19 cellular contexts compared by ENCODE assay signal in the genomic region with DNA sequence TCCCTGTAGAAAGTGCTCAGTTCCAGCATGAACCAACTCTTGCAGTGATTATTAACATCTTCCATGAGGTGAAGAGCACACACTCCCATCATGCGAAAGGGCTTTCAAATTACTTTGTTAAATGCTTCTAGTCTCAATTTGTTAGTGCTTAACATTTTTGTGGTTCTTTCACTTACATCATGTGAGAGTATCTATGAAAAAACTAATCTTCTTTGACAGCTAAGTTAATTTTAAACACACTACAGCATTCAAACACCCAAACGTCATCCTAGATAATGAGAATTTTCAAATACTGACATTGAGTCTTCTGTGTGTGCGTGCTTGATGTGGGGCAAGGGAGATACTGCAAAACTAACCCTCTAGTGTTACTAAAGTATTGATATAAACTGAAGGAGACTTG.
DNase-seq lines count a peak whose midpoint lies in the region; ATAC-seq and TF ChIP-seq lines count a peak whose summit lies in the region.
"Had no signal": no experiment of that assay in that cellular context is flagged by ENCODE, and none has a peak within 500 bp of the region (broad histone marks: within the 10 kb centered on the region; RNA-seq: fewer than 3 reads in every experiment).

No MANE protein-coding gene starts in this region.

- POLR2A ChIA-PET in HEK293 (lab: Yijun Ruan, JAX), result no interaction called here
- POLR2A ChIA-PET in CD4-positive, alpha-beta T cell (lab: Charles Lee), result no interaction called here

- H3K36me3 ChIP-seq in HEK293 (ENCODE audit: control insufficient read depth in 2 of 2, insufficient read depth in 1 of 2, low read length in 2 of 2) (no peaks in the 10 kb centered on the region), kidney epithelial cell (ENCODE audit: control insufficient read depth, insufficient read depth, low read length) (no peaks in the 10 kb centered on the region)

- H3K4me3 ChIP-seq in HEK293 (ENCODE audit: low read depth, low read length) (no peak overlapping the region), astrocyte of the cerebellum (ENCODE audit: low read depth, low read length) (no peak overlapping the region), kidney epithelial cell (ENCODE audit: low read depth, low read length) (no peak overlapping the region)

- no peaks in the 10 kb centered on the region for H3K9me3 Mint-ChIP-seq in natural killer cell treated with Interleukin-12 subunit alpha and Interleukin-12 subunit beta and Interleukin-15 and Interleukin-18, amount 100 ng/mL, for 72 hours
- H3K9me3 Mint-ChIP-seq in CD4-positive, alpha-beta T cell, result peaks cover 2% of the 10 kb centered on the region
- H3K9me3 Mint-ChIP-seq: brain; neural crest cell; stimulated activated memory B cell treated with anti-CD40 and anti-IgM and Interleukin-4, amounts not matched to agents 10 μg/mL and 1 μg/mL and 100 μg/mL, for 72 hours had no signal

- H3K36me3 Mint-ChIP-seq in natural killer cell treated with Interleukin-12 subunit alpha and Interleukin-12 subunit beta and Interleukin-15 and Interleukin-18, amount 100 ng/mL, for 72 hours, result peaks cover 5% of the 10 kb centered on the region
- no peaks in the 10 kb centered on the region for H3K36me3 Mint-ChIP-seq in CD4-positive, alpha-beta T cell (ENCODE audit: low read depth)
- H3K36me3 Mint-ChIP-seq: stimulated activated memory B cell treated with anti-CD40 and anti-IgM and Interleukin-4, amounts not matched to agents 10 μg/mL and 1 μg/mL and 100 μg/mL, for 72 hours had no signal

- intact Hi-C loops in CD4-positive, alpha-beta T cell (cut with DNase I, micrococcal nuclease), result no loop called here

- no peak overlapping the region for H3K27ac Mint-ChIP-seq in natural killer cell treated with Interleukin-12 subunit alpha and Interleukin-12 subunit beta and Interleukin-15 and Interleukin-18, amount 100 ng/mL, for 72 hours
- H3K27ac Mint-ChIP-seq in CD4-positive, alpha-beta T cell, result no peak overlapping the region
- H3K27ac Mint-ChIP-seq: brain; stimulated activated memory B cell treated with anti-CD40 and anti-IgM and Interleukin-4, amounts not matched to agents 10 μg/mL and 1 μg/mL and 100 μg/mL, for 72 hours had no signal

- DNase-seq in AG08396 (ENCODE audit: low spot score) (peak; percentile 6), astrocyte of the cerebellum (ENCODE audit: low read depth) (peak; percentile 39), kidney epithelial cell (ENCODE audit: low read depth) (peak; percentile 19), HT-29 (ENCODE audit: low spot score) (no peak)
- DNase-seq in natural killer cell treated with Interleukin-12 subunit alpha and Interleukin-12 subunit beta and Interleukin-15 and Interleukin-18, amount 100 ng/mL, for 72 hours (ENCODE audit: low spot score), result no peak
- no peak for DNase-seq in CD4-positive, alpha-beta T cell
- DNase-seq: activated effector memory CD4-positive, alpha-beta T cell treated with Interleukin-2 at 50 U/mL for 16 hours; C1 segment of cervical spinal cord; DND-41; effector CD8-positive, alpha-beta T cell; KBM-7; mesendoderm; NCI-H1105; NCI-H524 had no signal

- H3K4me1 ChIP-seq in HEK293 (ENCODE audit: control insufficient read depth, insufficient read depth, low read length), result peaks cover 10% of the 10 kb centered on the region

- no peaks in the 10 kb centered on the region for H3K27me3 ChIP-seq in kidney epithelial cell (ENCODE audit: control insufficient read depth, insufficient read depth, low read length)
- H3K27me3 ChIP-seq in CD4-positive, alpha-beta T cell (ENCODE audit: control insufficient read depth, insufficient read depth, low read length), result no peaks in the 10 kb centered on the region

- peaks cover 27 to 33% of the 10 kb centered on the region in 2 donors for H3K4me1 Mint-ChIP-seq in natural killer cell treated with Interleukin-12 subunit alpha and Interleukin-12 subunit beta and Interleukin-15 and Interleukin-18, amount 100 ng/mL, for 72 hours (ENCODE audit: low read depth in 2 of 2)
- H3K4me1 Mint-ChIP-seq in CD4-positive, alpha-beta T cell (ENCODE audit: low read depth), result peaks cover 21% of the 10 kb centered on the region

- no peak overlapping the region for H3K4me3 Mint-ChIP-seq in natural killer cell treated with Interleukin-12 subunit alpha and Interleukin-12 subunit beta and Interleukin-15 and Interleukin-18, amount 100 ng/mL, for 72 hours
- no peak overlapping the region for H3K4me3 Mint-ChIP-seq in CD4-positive, alpha-beta T cell
- H3K4me3 Mint-ChIP-seq: brain; neural crest cell; stimulated activated memory B cell treated with anti-CD40 and anti-IgM and Interleukin-4, amounts not matched to agents 10 μg/mL and 1 μg/mL and 100 μg/mL, for 72 hours had no signal

- no peak overlapping the region for H3K27ac ChIP-seq in HEK293 (ENCODE audit: extremely low read depth, low read depth, low read length)
- H3K27ac ChIP-seq in CD4-positive, alpha-beta T cell (ENCODE audit: low read depth, low read length), result no peak overlapping the region

- TF ChIP-seq CTCF in HEK293 (tag by site-specific recombination; IDR thresholded peaks at IDR 0.05), result no peak
- no peak for TF ChIP-seq CTCF in astrocyte of the cerebellum (IDR thresholded peaks at IDR 0.05; ENCODE audit: low read depth, low read length, missing control alignments)
- no peak for TF ChIP-seq CTCF in kidney epithelial cell (IDR thresholded peaks at IDR 0.05; ENCODE audit: insufficient read depth, low read length, poor library complexity, severe bottlenecking)
- TF ChIP-seq CTCF in CD4-positive, alpha-beta T cell (IDR thresholded peaks at IDR 0.05), result no peak

- in situ Hi-C loops in astrocyte of the cerebellum (cut with HindIII; ENCODE audit: low sequenced_read_pairs), result no loop called here

- no peaks in the 10 kb centered on the region for H3K9me3 ChIP-seq in HEK293 (ENCODE audit: control insufficient read depth, insufficient read depth, low read depth, low read length)
- H3K9me3 ChIP-seq in CD4-positive, alpha-beta T cell (ENCODE audit: control insufficient read depth, low read length), result no peaks in the 10 kb centered on the region

- ATAC-seq in natural killer cell treated with Interleukin-12 subunit alpha and Interleukin-12 subunit beta and Interleukin-15 and Interleukin-18, amount 100 ng/mL, for 72 hours, result no peak
- no peak for ATAC-seq in GM21619 (IDR thresholded peaks at IDR 0.05; ENCODE audit: unreplicated experiment)
- ATAC-seq in CD4-positive, alpha-beta T cell (ENCODE audit: poor library complexity), result no peak
- ATAC-seq: stimulated activated memory B cell treated with anti-CD40 and anti-IgM and Interleukin-4, amounts not matched to agents 10 μg/mL and 1 μg/mL and 100 μg/mL, for 72 hours had no signal

- CTCF ChIA-PET in HEK293 (lab: Yijun Ruan, JAX), result no interaction called here
- CTCF ChIA-PET in CD4-positive, alpha-beta T cell (lab: Charles Lee), result no interaction called here

- H3K27me3 Mint-ChIP-seq in natural killer cell treated with Interleukin-12 subunit alpha and Interleukin-12 subunit beta and Interleukin-15 and Interleukin-18, amount 100 ng/mL, for 72 hours, result peaks cover 0 to 2% of the 10 kb centered on the region in 2 donors
- H3K27me3 Mint-ChIP-seq in CD4-positive, alpha-beta T cell, result no peaks in the 10 kb centered on the region
- H3K27me3 Mint-ChIP-seq: brain; stimulated activated memory B cell treated with anti-CD40 and anti-IgM and Interleukin-4, amounts not matched to agents 10 μg/mL and 1 μg/mL and 100 μg/mL, for 72 hours had no signal

TF ChIP-seq in HEK293, 187 proteins besides CTCF, POLR2A, EP300 and RAD21 (continues in another document):
- TF ChIP-seq OSR2 (tag by site-specific recombination; IDR thresholded peaks at IDR 0.05) (peak; percentile 53), WT1 (tag by site-specific recombination; IDR thresholded peaks at IDR 0.05) (peak; percentile 87), ZNF394 (tag by site-specific recombination; IDR thresholded peaks at IDR 0.05; ENCODE audit: borderline replicate concordance) (0 out of 2 replicates have a peak, but pooled peaks have one; percentile 29), ZNF214 (tag by site-specific recombination; IDR thresholded peaks at IDR 0.05; ENCODE audit: borderline replicate concordance) (no peak), ZNF184 (tag by site-specific recombination; IDR thresholded peaks at IDR 0.05) (no peak)
- TF ChIP-seq, protein P1, sequence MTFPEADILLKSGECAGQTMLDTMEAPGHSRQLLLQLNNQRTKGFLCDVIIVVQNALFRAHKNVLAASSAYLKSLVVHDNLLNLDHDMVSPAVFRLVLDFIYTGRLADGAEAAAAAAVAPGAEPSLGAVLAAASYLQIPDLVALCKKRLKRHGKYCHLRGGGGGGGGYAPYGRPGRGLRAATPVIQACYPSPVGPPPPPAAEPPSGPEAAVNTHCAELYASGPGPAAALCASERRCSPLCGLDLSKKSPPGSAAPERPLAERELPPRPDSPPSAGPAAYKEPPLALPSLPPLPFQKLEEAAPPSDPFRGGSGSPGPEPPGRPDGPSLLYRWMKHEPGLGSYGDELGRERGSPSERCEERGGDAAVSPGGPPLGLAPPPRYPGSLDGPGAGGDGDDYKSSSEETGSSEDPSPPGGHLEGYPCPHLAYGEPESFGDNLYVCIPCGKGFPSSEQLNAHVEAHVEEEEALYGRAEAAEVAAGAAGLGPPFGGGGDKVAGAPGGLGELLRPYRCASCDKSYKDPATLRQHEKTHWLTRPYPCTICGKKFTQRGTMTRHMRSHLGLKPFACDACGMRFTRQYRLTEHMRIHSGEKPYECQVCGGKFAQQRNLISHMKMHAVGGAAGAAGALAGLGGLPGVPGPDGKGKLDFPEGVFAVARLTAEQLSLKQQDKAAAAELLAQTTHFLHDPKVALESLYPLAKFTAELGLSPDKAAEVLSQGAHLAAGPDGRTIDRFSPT (tag by site-specific recombination; IDR thresholded peaks at IDR 0.05), result 0 out of 2 replicates have a peak, but pooled peaks have one; percentile 27
- TF ChIP-seq, protein P2, sequence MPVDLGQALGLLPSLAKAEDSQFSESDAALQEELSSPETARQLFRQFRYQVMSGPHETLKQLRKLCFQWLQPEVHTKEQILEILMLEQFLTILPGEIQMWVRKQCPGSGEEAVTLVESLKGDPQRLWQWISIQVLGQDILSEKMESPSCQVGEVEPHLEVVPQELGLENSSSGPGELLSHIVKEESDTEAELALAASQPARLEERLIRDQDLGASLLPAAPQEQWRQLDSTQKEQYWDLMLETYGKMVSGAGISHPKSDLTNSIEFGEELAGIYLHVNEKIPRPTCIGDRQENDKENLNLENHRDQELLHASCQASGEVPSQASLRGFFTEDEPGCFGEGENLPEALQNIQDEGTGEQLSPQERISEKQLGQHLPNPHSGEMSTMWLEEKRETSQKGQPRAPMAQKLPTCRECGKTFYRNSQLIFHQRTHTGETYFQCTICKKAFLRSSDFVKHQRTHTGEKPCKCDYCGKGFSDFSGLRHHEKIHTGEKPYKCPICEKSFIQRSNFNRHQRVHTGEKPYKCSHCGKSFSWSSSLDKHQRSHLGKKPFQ (tag by site-specific recombination; IDR thresholded peaks at IDR 0.05), result no peak

Comparison
In these comparisons a context has a peak if more than half of its experiments do, and no peak if none do; other contexts are left out.
1. DNase-seq: peak in AG08396 (single experiment), astrocyte of the cerebellum (single experiment) and kidney epithelial cell (single experiment); none in natural killer cell treated with Interleukin-12 subunit alpha and Interleukin-12 subunit beta and Interleukin-15 and Interleukin-18, amount 100 ng/mL, for 72 hours (single experiment), HT-29 (single experiment) and CD4-positive, alpha-beta T cell (0 of 10).